Comparison of ENCODE assay signal across 22 cellular contexts in the genomic region with DNA sequence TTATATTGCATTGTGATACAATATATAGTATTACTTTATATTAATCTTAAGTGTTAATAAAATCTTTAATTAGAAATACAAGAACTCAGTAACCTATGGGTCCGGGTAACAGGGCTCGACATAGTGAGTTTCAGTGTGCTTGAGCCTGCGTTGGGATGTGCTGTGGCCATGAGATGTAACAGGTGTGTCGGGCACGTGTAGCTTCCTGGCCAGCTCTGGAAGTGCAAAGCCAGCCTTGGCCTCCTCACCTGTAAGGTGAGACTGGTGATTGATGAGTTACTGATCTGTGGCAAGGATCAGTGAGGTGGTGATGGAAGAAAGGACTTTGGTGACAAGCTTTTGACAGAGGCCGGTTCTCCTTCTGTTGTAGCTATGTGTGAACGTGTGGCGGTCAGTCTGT. TPM values are rescaled to one million over a fixed set of nuclear protein-coding genes. Genes with fewer than 3 reads are reported as not detected.
DNase-seq lines count a peak whose midpoint lies in the region; ATAC-seq and TF ChIP-seq lines count a peak whose summit lies in the region.
"Had no signal": no experiment of that assay in that cellular context is flagged by ENCODE, and none has a peak within 500 bp of the region (broad histone marks: within the 10 kb centered on the region; RNA-seq: fewer than 3 reads in every experiment).

No MANE protein-coding gene starts in this region.

- no peak overlapping the region for H3K27ac ChIP-seq in HEK293 (ENCODE audit: extremely low read depth, low read depth, low read length)
- peak overlapping the region in 1 of 4 donors; percentile 63 for H3K27ac ChIP-seq in sigmoid colon
- H3K27ac ChIP-seq in gastroesophageal sphincter, result no peak overlapping the region
- H3K27ac ChIP-seq: A549, BLaER1 had no signal

- no peaks in the 10 kb centered on the region for H3K27me3 Mint-ChIP-seq in activated T-cell treated with anti-CD3 and anti-CD28 coated beads, Interleukin-2, amount 50 U/mL, for 24 hours

- H3K4me1 Mint-ChIP-seq in activated T-cell treated with anti-CD3 and anti-CD28 coated beads, Interleukin-2, amount 50 U/mL, for 24 hours (ENCODE audit: low read depth), result peaks cover 11% of the 10 kb centered on the region
- H3K4me1 Mint-ChIP-seq: GM23338 had no signal

- H3K9me3 ChIP-seq in HEK293 (ENCODE audit: control insufficient read depth, insufficient read depth, low read depth, low read length) (no peaks in the 10 kb centered on the region), sigmoid colon (no peaks in the 10 kb centered on the region), HAP-1 (no peaks in the 10 kb centered on the region), gastroesophageal sphincter (no peaks in the 10 kb centered on the region)
- H3K9me3 ChIP-seq: MG63 had no signal

- no peak overlapping the region for H3K4me3 Mint-ChIP-seq in activated T-cell treated with anti-CD3 and anti-CD28 coated beads, Interleukin-2, amount 50 U/mL, for 24 hours
- H3K4me3 Mint-ChIP-seq: CD8-positive, alpha-beta T cell; GM23338; HFFc6 had no signal

- intact Hi-C loops in sigmoid colon (cut with DNase I), result no loop called here

- ATAC-seq in left lobe of liver (no peak), gastroesophageal sphincter (no peak), HG02840 (IDR thresholded peaks at IDR 0.05; ENCODE audit: low FRiP score, unreplicated experiment) (no peak)
- ATAC-seq: A549; CD8-positive, alpha-beta T cell; GM23338; PC-3 had no signal

- WGBS in sigmoid colon, 2 donors, result 97 to 98% methylated on average over 8 of the region's 8 CpGs
- 81 to 93% methylated on average over 8 of the region's 8 CpGs for WGBS in gastroesophageal sphincter (ENCODE audit: low coverage in 1 of 2), 2 donors

- TF ChIP-seq CTCF in HEK293 (tag by site-specific recombination; IDR thresholded peaks at IDR 0.05), result no peak
- no peak for TF ChIP-seq CTCF in sigmoid colon (IDR thresholded peaks at IDR 0.05)
- TF ChIP-seq CTCF in gastroesophageal sphincter (IDR thresholded peaks at IDR 0.05), result no peak

- H3K4me1 ChIP-seq in HEK293 (ENCODE audit: control insufficient read depth, insufficient read depth, low read length) (no peaks in the 10 kb centered on the region), sigmoid colon (peaks cover 0 to 14% (median 4%) of the 10 kb centered on the region in 4 donors), HAP-1 (no peaks in the 10 kb centered on the region), gastroesophageal sphincter (no peaks in the 10 kb centered on the region)
- H3K4me1 ChIP-seq: A549 had no signal

- H3K36me3 ChIP-seq in HEK293 (ENCODE audit: control insufficient read depth in 2 of 2, insufficient read depth in 1 of 2, low read length in 2 of 2), result peaks cover 0 to 82% of the 10 kb centered on the region in 2 experiments; a peak in 2 of 3 replicates
- peaks cover 17 to 65% (median 29%) of the 10 kb centered on the region in 4 donors for H3K36me3 ChIP-seq in sigmoid colon
- peaks cover 77% of the 10 kb centered on the region for H3K36me3 ChIP-seq in HAP-1 (replicated peaks)
- peaks cover 0 to 78% of the 10 kb centered on the region in 2 donors for H3K36me3 ChIP-seq in gastroesophageal sphincter

- no peak for DNase-seq in activated T-cell treated with anti-CD3 and anti-CD28 coated beads, Interleukin-2, amount 50 U/mL, for 24 hours
- no peak for DNase-seq in activated T-cell treated with anti-CD3 and anti-CD28 coated beads, Interleukin-2, amount 50 U/mL, for 48 hours
- DNase-seq in left lobe of liver (ENCODE audit: low spot score) (peak; percentile 23), sigmoid colon (peak; percentile 54), HAP-1 (ENCODE audit: low spot score in 2 of 2) (no peak)
- DNase-seq: Calu3; CD8-positive, alpha-beta T cell; HFFc6; Kasumi-1; MG63; NCI-H1048; NCI-H1436; NCI-H1930; NCI-H345; NCI-H524 treated with DMSO at 0.1 percent for 48 hours; PC-3 had no signal

- in situ Hi-C loops in HAP-1 (cut with MboI; ENCODE audit: low sequenced_read_pairs), result no loop called here

- H3K4me3 ChIP-seq in HEK293 (ENCODE audit: low read depth, low read length) (no peak overlapping the region), sigmoid colon (no peak overlapping the region), HAP-1 (no peak overlapping the region), gastroesophageal sphincter (no peak overlapping the region)
- H3K4me3 ChIP-seq: A549, BLaER1, GM23338, MG63 had no signal

- H3K36me3 Mint-ChIP-seq in activated T-cell treated with anti-CD3 and anti-CD28 coated beads, Interleukin-2, amount 50 U/mL, for 24 hours (ENCODE audit: low read depth), result peaks cover 90% of the 10 kb centered on the region

- TF ChIP-seq POLR2A in sigmoid colon (IDR thresholded peaks at IDR 0.05) (no peak), gastroesophageal sphincter (IDR thresholded peaks at IDR 0.05) (no peak)

- peak overlapping the region; percentile 47 for H3K27ac Mint-ChIP-seq in activated T-cell treated with anti-CD3 and anti-CD28 coated beads, Interleukin-2, amount 50 U/mL, for 24 hours
- H3K27ac Mint-ChIP-seq: CD8-positive, alpha-beta T cell; GM23338; HFFc6 had no signal

- TF ChIP-seq EP300 in sigmoid colon (IDR thresholded peaks at IDR 0.05) (no peak), gastroesophageal sphincter (IDR thresholded peaks at IDR 0.05) (no peak)

- no peaks in the 10 kb centered on the region for H3K9me3 Mint-ChIP-seq in activated T-cell treated with anti-CD3 and anti-CD28 coated beads, Interleukin-2, amount 50 U/mL, for 24 hours
- H3K9me3 Mint-ChIP-seq: CD8-positive, alpha-beta T cell; HFFc6 had no signal

- CTCF ChIA-PET in HEK293 (lab: Yijun Ruan, JAX), result no interaction called here

- POLR2A ChIA-PET in HEK293 (lab: Yijun Ruan, JAX), result no interaction called here

- H3K27me3 ChIP-seq in sigmoid colon (no peaks in the 10 kb centered on the region), HAP-1 (ENCODE audit: low read depth) (no peaks in the 10 kb centered on the region), gastroesophageal sphincter (no peaks in the 10 kb centered on the region)
- H3K27me3 ChIP-seq: BLaER1, MG63 had no signal

TF ChIP-seq in HEK293, 187 proteins besides CTCF, POLR2A, EP300 and RAD21:
- TF ChIP-seq SCRT2 (tag by site-specific recombination; IDR thresholded peaks at IDR 0.05), result peak; percentile 77
- TF ChIP-seq ZNF585B (tag by site-specific recombination; IDR thresholded peaks at IDR 0.05), result no peak
- TF ChIP-seq SETDB1 (IDR thresholded peaks at IDR 0.05; ENCODE audit: insufficient read length, low read length), result no peak
- TF ChIP-seq ZNF558 (tag by site-specific recombination; IDR thresholded peaks at IDR 0.05), result no peak
- no peak for TF ChIP-seq ZBTB7A (tag by site-specific recombination; IDR thresholded peaks at IDR 0.05; ENCODE audit: low read depth)
- TF ChIP-seq SCRT1 (tag by site-specific recombination; IDR thresholded peaks at IDR 0.05; ENCODE audit: borderline replicate concordance), result 0 out of 2 replicates have a peak, but pooled peaks have one; percentile 39
- no peak for TF ChIP-seq ZNF10 (tag by site-specific recombination; IDR thresholded peaks at IDR 0.05)

RNA-seq across cellular contexts. Expression of a gene that starts 19.2 kb away (rescaled TPM):
- total RNA-seq in left lobe of liver (not detected), sigmoid colon (not detected), gastroesophageal sphincter (not detected)
- not detected for polyA plus RNA-seq in sigmoid colon
- total RNA-seq: Calu3; CD8-positive, alpha-beta T cell; GM23338; HFFc6; PC-3 had no signal
- polyA plus RNA-seq: A549, GM23338 had no signal

RNA-seq across cellular contexts. Expression of a gene that starts 28.2 kb away (rescaled TPM):
- total RNA-seq in left lobe of liver (not detected), sigmoid colon (under 1 TPM in 1 of 4 donors, not detected in 3; 0.28 TPM), gastroesophageal sphincter (under 1 TPM in 1 of 4 donors, not detected in 3; 0.15 TPM)
- polyA plus RNA-seq in sigmoid colon, result under 1 TPM in 1 of 3 donors, not detected in 2; 0.10 TPM
- total RNA-seq: Calu3; CD8-positive, alpha-beta T cell; GM23338; HFFc6; PC-3 had no signal
- polyA plus RNA-seq: A549, GM23338 had no signal

RNA-seq across cellular contexts. Expression of a gene that starts 54.3 kb away (rescaled TPM):
- total RNA-seq in left lobe of liver (23.5 TPM), sigmoid colon (10 to 100 TPM; 26.5 to 46.0 (median 33.8) TPM), gastroesophageal sphincter (10 to 100 TPM; 21.9 to 49.0 (median 29.2) TPM)
- 10 to 100 TPM; 40.2 to 57.1 (median 54.6) TPM for polyA plus RNA-seq in sigmoid colon

Comparison
In these comparisons a context has a peak if more than half of its experiments do, and no peak if none do; other contexts are left out.
1. DNase-seq: peak in left lobe of liver (single experiment) and sigmoid colon (single experiment); none in activated T-cell treated with anti-CD3 and anti-CD28 coated beads, Interleukin-2, amount 50 U/mL, for 24 hours (single experiment), activated T-cell treated with anti-CD3 and anti-CD28 coated beads, Interleukin-2, amount 50 U/mL, for 48 hours (0 of 2) and HAP-1 (0 of 2).